2 cellular contexts compared by ENCODE assay signal in genomic region chr2:109085912-109086742, GRCh38.
TF ChIP-seq lines count a peak whose summit lies in the region.

No MANE protein-coding gene starts in this region.

TF ChIP-seq in HepG2, 621 proteins besides CTCF, POLR2A, EP300 and RAD21:
- no peak for TF ChIP-seq FOXP1 (IDR thresholded peaks at IDR 0.05)
- no peak for TF ChIP-seq FOXP1 (CRISPR knock-in tag; IDR thresholded peaks at IDR 0.05)
- no peak for TF ChIP-seq ZMAT3 (CRISPR knock-in tag; conservative IDR thresholded peaks at IDR 0.05)
- TF ChIP-seq STAT5B (CRISPR knock-in tag; IDR thresholded peaks at IDR 0.05): no peak
- TF ChIP-seq, protein P1, sequence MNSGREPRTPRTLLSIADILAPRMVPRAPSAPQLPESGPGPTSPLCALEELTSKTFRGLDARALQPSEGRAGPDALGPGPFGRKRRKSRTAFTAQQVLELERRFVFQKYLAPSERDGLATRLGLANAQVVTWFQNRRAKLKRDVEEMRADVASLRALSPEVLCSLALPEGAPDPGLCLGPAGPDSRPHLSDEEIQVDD (CRISPR knock-in tag; IDR thresholded peaks at IDR 0.05; ENCODE audit: borderline replicate concordance): no peak
- no peak for TF ChIP-seq NFE2 (CRISPR knock-in tag; IDR thresholded peaks at IDR 0.05)
- no peak for TF ChIP-seq ZKSCAN8 (CRISPR knock-in tag; IDR thresholded peaks at IDR 0.05; ENCODE audit: borderline replicate concordance)
- no peak for TF ChIP-seq ZIK1 (CRISPR knock-in tag; IDR thresholded peaks at IDR 0.05; ENCODE audit: borderline replicate concordance, low read depth)
- no peak for TF ChIP-seq HES4 (CRISPR knock-in tag; IDR thresholded peaks at IDR 0.05; ENCODE audit: borderline replicate concordance)
- TF ChIP-seq ZNF317 (CRISPR knock-in tag; IDR thresholded peaks at IDR 0.05): no peak
- TF ChIP-seq NFKB2 (CRISPR knock-in tag; IDR thresholded peaks at IDR 0.05; ENCODE audit: borderline replicate concordance): no peak
- TF ChIP-seq, protein P2, sequence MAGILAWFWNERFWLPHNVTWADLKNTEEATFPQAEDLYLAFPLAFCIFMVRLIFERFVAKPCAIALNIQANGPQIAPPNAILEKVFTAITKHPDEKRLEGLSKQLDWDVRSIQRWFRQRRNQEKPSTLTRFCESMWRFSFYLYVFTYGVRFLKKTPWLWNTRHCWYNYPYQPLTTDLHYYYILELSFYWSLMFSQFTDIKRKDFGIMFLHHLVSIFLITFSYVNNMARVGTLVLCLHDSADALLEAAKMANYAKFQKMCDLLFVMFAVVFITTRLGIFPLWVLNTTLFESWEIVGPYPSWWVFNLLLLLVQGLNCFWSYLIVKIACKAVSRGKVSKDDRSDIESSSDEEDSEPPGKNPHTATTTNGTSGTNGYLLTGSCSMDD (CRISPR knock-in tag; IDR thresholded peaks at IDR 0.05): no peak
- no peak for TF ChIP-seq CCAR2 (optimal IDR thresholded peaks at IDR 0.05; ENCODE audit: low read depth, low read length)
- TF ChIP-seq ATF7 (IDR thresholded peaks at IDR 0.05): no peak
- TF ChIP-seq ATF7 (CRISPR knock-in tag; IDR thresholded peaks at IDR 0.05): no peak
- no peak for TF ChIP-seq NBN (conservative IDR thresholded peaks at IDR 0.05)
- no peak for TF ChIP-seq SNAPC5 (CRISPR knock-in tag; IDR thresholded peaks at IDR 0.05; ENCODE audit: borderline replicate concordance)
- TF ChIP-seq MED8 (CRISPR knock-in tag; IDR thresholded peaks at IDR 0.05; ENCODE audit: insufficient replicate concordance): no peak
- TF ChIP-seq FOXO1 (CRISPR knock-in tag; IDR thresholded peaks at IDR 0.05): no peak
- TF ChIP-seq RORA (CRISPR knock-in tag; IDR thresholded peaks at IDR 0.05): no peak
- TF ChIP-seq, protein P3, sequence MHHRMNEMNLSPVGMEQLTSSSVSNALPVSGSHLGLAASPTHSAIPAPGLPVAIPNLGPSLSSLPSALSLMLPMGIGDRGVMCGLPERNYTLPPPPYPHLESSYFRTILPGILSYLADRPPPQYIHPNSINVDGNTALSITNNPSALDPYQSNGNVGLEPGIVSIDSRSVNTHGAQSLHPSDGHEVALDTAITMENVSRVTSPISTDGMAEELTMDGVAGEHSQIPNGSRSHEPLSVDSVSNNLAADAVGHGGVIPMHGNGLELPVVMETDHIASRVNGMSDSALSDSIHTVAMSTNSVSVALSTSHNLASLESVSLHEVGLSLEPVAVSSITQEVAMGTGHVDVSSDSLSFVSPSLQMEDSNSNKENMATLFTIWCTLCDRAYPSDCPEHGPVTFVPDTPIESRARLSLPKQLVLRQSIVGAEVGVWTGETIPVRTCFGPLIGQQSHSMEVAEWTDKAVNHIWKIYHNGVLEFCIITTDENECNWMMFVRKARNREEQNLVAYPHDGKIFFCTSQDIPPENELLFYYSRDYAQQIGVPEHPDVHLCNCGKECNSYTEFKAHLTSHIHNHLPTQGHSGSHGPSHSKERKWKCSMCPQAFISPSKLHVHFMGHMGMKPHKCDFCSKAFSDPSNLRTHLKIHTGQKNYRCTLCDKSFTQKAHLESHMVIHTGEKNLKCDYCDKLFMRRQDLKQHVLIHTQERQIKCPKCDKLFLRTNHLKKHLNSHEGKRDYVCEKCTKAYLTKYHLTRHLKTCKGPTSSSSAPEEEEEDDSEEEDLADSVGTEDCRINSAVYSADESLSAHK (CRISPR knock-in tag; IDR thresholded peaks at IDR 0.05; ENCODE audit: borderline replicate concordance): no peak

TF ChIP-seq in K562, 482 proteins besides CTCF, POLR2A, EP300 and RAD21:
- TF ChIP-seq ZNF217 (CRISPR knock-in tag; IDR thresholded peaks at IDR 0.05): no peak
- no peak for TF ChIP-seq ZNF436 (CRISPR knock-in tag; IDR thresholded peaks at IDR 0.05)
- TF ChIP-seq, protein P4, sequence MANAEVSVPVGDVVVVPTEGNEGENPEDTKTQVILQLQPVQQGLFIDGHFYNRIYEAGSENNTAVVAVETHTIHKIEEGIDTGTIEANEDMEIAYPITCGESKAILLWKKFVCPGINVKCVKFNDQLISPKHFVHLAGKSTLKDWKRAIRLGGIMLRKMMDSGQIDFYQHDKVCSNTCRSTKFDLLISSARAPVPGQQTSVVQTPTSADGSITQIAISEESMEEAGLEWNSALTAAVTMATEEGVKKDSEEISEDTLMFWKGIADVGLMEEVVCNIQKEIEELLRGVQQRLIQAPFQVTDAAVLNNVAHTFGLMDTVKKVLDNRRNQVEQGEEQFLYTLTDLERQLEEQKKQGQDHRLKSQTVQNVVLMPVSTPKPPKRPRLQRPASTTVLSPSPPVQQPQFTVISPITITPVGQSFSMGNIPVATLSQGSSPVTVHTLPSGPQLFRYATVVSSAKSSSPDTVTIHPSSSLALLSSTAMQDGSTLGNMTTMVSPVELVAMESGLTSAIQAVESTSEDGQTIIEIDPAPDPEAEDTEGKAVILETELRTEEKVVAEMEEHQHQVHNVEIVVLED (CRISPR knock-in tag; IDR thresholded peaks at IDR 0.05): no peak
- peak; percentile 78 for TF ChIP-seq ZNF146 (CRISPR knock-in tag; IDR thresholded peaks at IDR 0.05; ENCODE audit: unreplicated experiment)
- no peak for TF ChIP-seq CEBPB (tag; IDR thresholded peaks at IDR 0.05)
- peak; percentile 26 for TF ChIP-seq RBM25 (IDR thresholded peaks at IDR 0.05; ENCODE audit: low read depth, low read length, severe bottlenecking)
- no peak for TF ChIP-seq ZNF76 (CRISPR knock-in tag; IDR thresholded peaks at IDR 0.05; ENCODE audit: borderline replicate concordance)
- no peak for TF ChIP-seq RBM14 (IDR thresholded peaks at IDR 0.05; ENCODE audit: borderline replicate concordance, insufficient read depth, low read depth, low read length)
TF ChIP-seq in K562: peak in this region for 2.
